In genomic region chr16:71348262-71349085, GRCh38 we compare ENCODE assay signal across 30 cellular contexts. TPM values are rescaled to one million over a fixed set of nuclear protein-coding genes. Genes with fewer than 3 reads are reported as not detected.
"Had no signal": no experiment of that assay in that cellular context is flagged by ENCODE, and none has a peak within 500 bp of the region (broad histone marks: within the 10 kb centered on the region; RNA-seq: fewer than 3 reads in every experiment).

No MANE protein-coding gene starts in this region.

- H3K9me3 Mint-ChIP-seq: activated CD4-positive, alpha-beta T cell treated with anti-CD3 and anti-CD28 coated beads, Interleukin-2, amount 10 ng/mL, durations not matched to agents 24 days and 14 days; activated naive CD4-positive, alpha-beta T cell treated with anti-CD3 and anti-CD28 coated beads, Interleukin-2, amount 50 U/mL, for 24 hours; activated T-cell treated with anti-CD3 and anti-CD28 coated beads, Interleukin-2, amount 50 U/mL, for 4 hours; activated T-helper 2 cell treated with anti-CD3 and anti-CD28 coated beads, Interferon-gamma antibody, Interleukin-2, Interleukin-4, amounts not matched to agents 10 μg/mL and 5 μg/mL and 100 μg/mL, durations not matched to agents 14 hours and 24 hours and 36 hours; central memory CD8-positive, alpha-beta T cell; nephron; stimulated activated memory B cell treated with anti-CD40 and anti-IgM and Interleukin-4, amounts not matched to agents 10 μg/mL and 1 μg/mL and 100 μg/mL, for 72 hours; stimulated activated naive CD8-positive, alpha-beta T cell treated with anti-CD3 and anti-CD28 coated beads, Interleukin-15, amount 100 ng/mL, for 72 hours; type B pancreatic cell had no signal

- H3K27ac Mint-ChIP-seq: activated CD4-positive, alpha-beta T cell treated with anti-CD3 and anti-CD28 coated beads, Interleukin-2, amount 10 ng/mL, durations not matched to agents 24 days and 14 days; activated naive CD4-positive, alpha-beta T cell treated with anti-CD3 and anti-CD28 coated beads, Interleukin-2, amount 50 U/mL, for 24 hours; activated T-helper 2 cell treated with anti-CD3 and anti-CD28 coated beads, Interferon-gamma antibody, Interleukin-2, Interleukin-4, amounts not matched to agents 10 μg/mL and 5 μg/mL and 100 μg/mL, durations not matched to agents 14 hours and 24 hours and 36 hours; nephron; stimulated activated memory B cell treated with anti-CD40 and anti-IgM and Interleukin-4, amounts not matched to agents 10 μg/mL and 1 μg/mL and 100 μg/mL, for 72 hours; stimulated activated naive CD8-positive, alpha-beta T cell treated with anti-CD3 and anti-CD28 coated beads, Interleukin-15, amount 100 ng/mL, for 72 hours; T-helper 17 cell; type B pancreatic cell had no signal

- H3K27ac ChIP-seq: colonic mucosa, dorsolateral prefrontal cortex, gastrocnemius medialis, hepatocyte, neutrophil, pancreas, prostate gland, sigmoid colon, uterus had no signal

- DNase-seq: activated CD4-positive, alpha-beta T cell treated with anti-CD3 and anti-CD28 coated beads, Interleukin-2, amount 10 ng/mL, durations not matched to agents 24 days and 14 days; activated CD4-positive, CD25-positive, alpha-beta regulatory T cell treated with anti-CD3 and anti-CD28 coated beads, Interleukin-2, amount 50 U/mL, for 72 hours; activated T-cell treated with anti-CD3 and anti-CD28 coated beads, Interleukin-2, amount 50 U/mL, for 4 hours; anterior cingulate cortex; colonic mucosa; effector memory CD4-positive, alpha-beta T cell; gastrocnemius medialis; glutamatergic neuron; islet precursor cell; left ventricle myocardium superior; pancreas; retina; sigmoid colon; small intestine; stimulated activated CD4-positive, alpha-beta T cell treated with anti-CD3 and anti-CD28 coated beads, Interleukin-4, amount 100 ng/mL, for 24 hours; stimulated activated naive CD8-positive, alpha-beta T cell treated with anti-CD3 and anti-CD28 coated beads, Interleukin-15, amount 100 ng/mL, for 72 hours; T-helper 17 cell; T1000; uterus had no signal

- H3K27me3 ChIP-seq: colonic mucosa, hepatocyte, pancreas, uterus had no signal

- H3K27me3 Mint-ChIP-seq: stimulated activated naive CD8-positive, alpha-beta T cell treated with anti-CD3 and anti-CD28 coated beads, Interleukin-15, amount 100 ng/mL, for 72 hours had no signal

- H3K4me1 Mint-ChIP-seq: activated CD4-positive, alpha-beta T cell treated with anti-CD3 and anti-CD28 coated beads, Interleukin-2, amount 10 ng/mL, durations not matched to agents 24 days and 14 days; activated naive CD4-positive, alpha-beta T cell treated with anti-CD3 and anti-CD28 coated beads, Interleukin-2, amount 50 U/mL, for 24 hours; central memory CD8-positive, alpha-beta T cell; nephron; stimulated activated memory B cell treated with anti-CD40 and anti-IgM and Interleukin-4, amounts not matched to agents 10 μg/mL and 1 μg/mL and 100 μg/mL, for 72 hours; stimulated activated naive CD8-positive, alpha-beta T cell treated with anti-CD3 and anti-CD28 coated beads, Interleukin-15, amount 100 ng/mL, for 72 hours had no signal

- H3K4me3 ChIP-seq: colonic mucosa, dorsolateral prefrontal cortex, gastrocnemius medialis, hepatocyte, pancreas, prostate gland, sigmoid colon, uterus had no signal

- H3K36me3 Mint-ChIP-seq: activated naive CD4-positive, alpha-beta T cell treated with anti-CD3 and anti-CD28 coated beads, Interleukin-2, amount 50 U/mL, for 24 hours; stimulated activated memory B cell treated with anti-CD40 and anti-IgM and Interleukin-4, amounts not matched to agents 10 μg/mL and 1 μg/mL and 100 μg/mL, for 72 hours; type B pancreatic cell had no signal

- ATAC-seq: activated T-cell treated with anti-CD3 and anti-CD28 coated beads, Interleukin-2, amount 50 U/mL, for 4 hours; gastrocnemius medialis; left ventricle myocardium superior; pancreas; stimulated activated memory B cell treated with anti-CD40 and anti-IgM and Interleukin-4, amounts not matched to agents 10 μg/mL and 1 μg/mL and 100 μg/mL, for 72 hours; stimulated activated naive CD8-positive, alpha-beta T cell treated with anti-CD3 and anti-CD28 coated beads, Interleukin-15, amount 100 ng/mL, for 72 hours; T-helper 17 cell had no signal

- H3K4me3 Mint-ChIP-seq: activated CD4-positive, alpha-beta T cell treated with anti-CD3 and anti-CD28 coated beads, Interleukin-2, amount 10 ng/mL, durations not matched to agents 24 days and 14 days; activated naive CD4-positive, alpha-beta T cell treated with anti-CD3 and anti-CD28 coated beads, Interleukin-2, amount 50 U/mL, for 24 hours; activated T-cell treated with anti-CD3 and anti-CD28 coated beads, Interleukin-2, amount 50 U/mL, for 4 hours; central memory CD8-positive, alpha-beta T cell; nephron; stimulated activated memory B cell treated with anti-CD40 and anti-IgM and Interleukin-4, amounts not matched to agents 10 μg/mL and 1 μg/mL and 100 μg/mL, for 72 hours; stimulated activated naive CD8-positive, alpha-beta T cell treated with anti-CD3 and anti-CD28 coated beads, Interleukin-15, amount 100 ng/mL, for 72 hours; T-helper 17 cell; type B pancreatic cell had no signal

- H3K36me3 ChIP-seq: colonic mucosa, gastrocnemius medialis, neutrophil, pancreas, prostate gland, sigmoid colon, uterus had no signal

RNA-seq across cellular contexts. Expression of gene CALB2, which starts 10.0 kb away (rescaled TPM):
- total RNA-seq: activated CD4-positive, alpha-beta T cell treated with anti-CD3 and anti-CD28 coated beads, Interleukin-2, amount 10 ng/mL, durations not matched to agents 24 days and 14 days; activated T-cell treated with anti-CD3 and anti-CD28 coated beads, Interleukin-2, amount 50 U/mL, for 4 hours; activated T-helper 2 cell treated with anti-CD3 and anti-CD28 coated beads, Interferon-gamma antibody, Interleukin-2, Interleukin-4, amounts not matched to agents 10 μg/mL and 5 μg/mL and 100 μg/mL, durations not matched to agents 14 hours and 24 hours and 36 hours; lung microvascular endothelial cell; T-helper 17 cell had no signal
